ENCODE assay signal across 24 cellular contexts in genomic region chr22:27859336-27859735, GRCh38. TPM values are rescaled to one million over a fixed set of nuclear protein-coding genes. Genes with fewer than 3 reads are reported as not detected.
DNase-seq lines count a peak whose midpoint lies in the region; ATAC-seq and TF ChIP-seq lines count a peak whose summit lies in the region.
"Had no signal": no experiment of that assay in that cellular context is flagged by ENCODE, and none has a peak within 500 bp of the region (broad histone marks: within the 10 kb centered on the region; RNA-seq: fewer than 3 reads in every experiment).

No MANE protein-coding gene starts in this region.

- H3K9me3 Mint-ChIP-seq in Caco-2 (ENCODE audit: unreplicated experiment) (no peaks in the 10 kb centered on the region), CD14-positive monocyte (no peaks in the 10 kb centered on the region)
- no peaks in the 10 kb centered on the region for H3K9me3 Mint-ChIP-seq in activated T-helper 17 cell treated with anti-CD3 and anti-CD28 coated beads, Interleukin-2, amount 50 U/mL, for 72 hours
- H3K9me3 Mint-ChIP-seq: activated naive CD4-positive, alpha-beta T cell treated with anti-CD3 and anti-CD28 coated beads for 36 hours; GM23338; nephron had no signal

- TF ChIP-seq POLR2A in sigmoid colon (IDR thresholded peaks at IDR 0.05) = no peak

- no peak for ATAC-seq in activated T-helper 17 cell treated with anti-CD3 and anti-CD28 coated beads, Interleukin-2, amount 50 U/mL, for 72 hours (replicated peaks)
- ATAC-seq in GM18519 (IDR thresholded peaks at IDR 0.05; ENCODE audit: low FRiP score, unreplicated experiment) = no peak
- no peak for ATAC-seq in HG02642 (IDR thresholded peaks at IDR 0.05; ENCODE audit: poor library complexity, unreplicated experiment)
- ATAC-seq: GM23338, right cardiac atrium had no signal

- H3K4me3 Mint-ChIP-seq in Caco-2 (ENCODE audit: unreplicated experiment) = no peak overlapping the region
- no peak overlapping the region for H3K4me3 Mint-ChIP-seq in activated T-helper 17 cell treated with anti-CD3 and anti-CD28 coated beads, Interleukin-2, amount 50 U/mL, for 72 hours
- no peak overlapping the region for H3K4me3 Mint-ChIP-seq in CD14-positive monocyte
- H3K4me3 Mint-ChIP-seq: activated naive CD4-positive, alpha-beta T cell treated with anti-CD3 and anti-CD28 coated beads for 36 hours; GM23338; nephron had no signal

- BruUV-seq in Caco-2 (replicated peaks; lab: Mats Ljungman, UMichigan) = no TSS peak

- H3K9me3 ChIP-seq in Caco-2 (no peaks in the 10 kb centered on the region), sigmoid colon (no peaks in the 10 kb centered on the region)
- H3K9me3 ChIP-seq: BE2C, SJCRH30, suprapubic skin had no signal

- H3K27me3 ChIP-seq in Caco-2 (replicated peaks; ENCODE audit: control insufficient read depth, insufficient read depth, low read length) = no peaks in the 10 kb centered on the region
- no peaks in the 10 kb centered on the region for H3K27me3 ChIP-seq in sigmoid colon
- H3K27me3 ChIP-seq: BE2C, brain microvascular endothelial cell, SJCRH30, suprapubic skin had no signal

- H3K4me1 Mint-ChIP-seq in Caco-2 (ENCODE audit: low read depth, unreplicated experiment) (peaks cover 9% of the 10 kb centered on the region), CD14-positive monocyte (no peaks in the 10 kb centered on the region)
- H3K4me1 Mint-ChIP-seq in activated T-helper 17 cell treated with anti-CD3 and anti-CD28 coated beads, Interleukin-2, amount 50 U/mL, for 72 hours = peaks cover 4% of the 10 kb centered on the region

- intact Hi-C loops in Caco-2 (cut with micrococcal nuclease; ENCODE audit: unreplicated experiment) = no loop called here
- intact Hi-C loops in sigmoid colon (cut with DNase I) = no loop called here
- intact Hi-C loops in CD14-positive monocyte (cut with micrococcal nuclease) = no loop called here

- 34 to 61% methylated on average over 2 of the region's 2 CpGs for WGBS in sigmoid colon, 2 donors

- H3K4me3 ChIP-seq in Caco-2 (ENCODE audit: low read depth, low read length) (no peak overlapping the region), sigmoid colon (peak overlapping the region in 3 of 4 donors; percentile 11 to 23 (median 20))
- H3K4me3 ChIP-seq: GM23338, SJCRH30, suprapubic skin had no signal

- DNase-seq in Caco-2 (no peak), kidney glomerular epithelial cell (lab: John Stamatoyannopoulos, UW) (peak; percentile 35), sigmoid colon (no peak), CD14-positive monocyte (ENCODE audit: low spot score) (no peak)
- DNase-seq in stimulated activated CD4-positive, alpha-beta T cell treated with anti-CD3 and anti-CD28 coated beads, Interleukin-15, amount 100 ng/mL, for 24 hours = no peak
- DNase-seq: activated CD4-positive, alpha-beta T cell treated with anti-CD3 and anti-CD28 coated beads for 48 hours; activated CD8-positive, alpha-beta memory T cell treated with anti-CD3 and anti-CD28 coated beads, Interleukin-2, amount 50 U/mL, for 48 hours; activated naive CD4-positive, alpha-beta T cell treated with anti-CD3 and anti-CD28 coated beads for 36 hours; BE2C; brain microvascular endothelial cell; effector CD4-positive, alpha-beta T cell; NCI-H1105 treated with DMSO at 0.1 percent for 48 hours; NCI-H226; right cardiac atrium; SJCRH30; stimulated activated CD4-positive, alpha-beta T cell treated with anti-CD3 and anti-CD28 coated beads, Interleukin-1b, Interleukin-23, amount 100 ng/mL, for 48 hours; T1000 had no signal

- H3K36me3 Mint-ChIP-seq in Caco-2 (ENCODE audit: insufficient read depth, unreplicated experiment) (peaks cover 60% of the 10 kb centered on the region), CD14-positive monocyte (peaks cover 76 to 78% of the 10 kb centered on the region in 2 donors)
- peaks cover 100% of the 10 kb centered on the region for H3K36me3 Mint-ChIP-seq in activated T-helper 17 cell treated with anti-CD3 and anti-CD28 coated beads, Interleukin-2, amount 50 U/mL, for 72 hours (ENCODE audit: low read depth)

- TF ChIP-seq CTCF in Caco-2 (IDR thresholded peaks at IDR 0.05; ENCODE audit: insufficient read depth in 1 of 2, low read depth in 1 of 2, low read length in 1 of 2, severe bottlenecking in 1 of 2, unreplicated experiment in 1 of 2) (no peak), sigmoid colon (IDR thresholded peaks at IDR 0.05) (no peak), CD14-positive monocyte (IDR thresholded peaks at IDR 0.05) (no peak)

- H3K4me1 ChIP-seq in Caco-2 (peaks cover 12% of the 10 kb centered on the region; the same call in 1 of the 2 replicates), sigmoid colon (peaks cover 0 to 82% (median 61%) of the 10 kb centered on the region in 4 donors)
- H3K4me1 ChIP-seq: SJCRH30 had no signal

- H3K27ac ChIP-seq in sigmoid colon = peak overlapping the region; percentile 75 to 87 (median 76)
- H3K27ac ChIP-seq: brain microvascular endothelial cell, KMS-11, SJCRH30, suprapubic skin had no signal

- peaks cover 3% of the 10 kb centered on the region for H3K36me3 ChIP-seq in Caco-2 (ENCODE audit: control insufficient read depth, insufficient read depth, low read length)
- H3K36me3 ChIP-seq in sigmoid colon = peaks cover 0 to 40% (median 9%) of the 10 kb centered on the region in 4 donors

- H3K27me3 Mint-ChIP-seq in Caco-2 (ENCODE audit: insufficient read depth, unreplicated experiment) (no peaks in the 10 kb centered on the region), CD14-positive monocyte (ENCODE audit: low read depth in 3 of 3) (peaks cover 0 to 2% (median 0%) of the 10 kb centered on the region in 3 donors)
- no peaks in the 10 kb centered on the region for H3K27me3 Mint-ChIP-seq in activated T-helper 17 cell treated with anti-CD3 and anti-CD28 coated beads, Interleukin-2, amount 50 U/mL, for 72 hours

- TF ChIP-seq EP300 in sigmoid colon (IDR thresholded peaks at IDR 0.05) = no peak

- CTCF ChIA-PET in Caco-2 (lab: Charles Lee) = interaction anchor here (0.6 kb wide), 1 partner anchor 29 kb away, joined by 3 read pairs; no protein-coding TSS in a partner anchor

- POLR2A ChIA-PET in Caco-2 (lab: Charles Lee) = no interaction called here

- H3K27ac Mint-ChIP-seq in Caco-2 (ENCODE audit: unreplicated experiment) (peak overlapping the region; percentile 32), CD14-positive monocyte (peak overlapping the region in 2 of 7 donors; percentile 19 to 74)
- H3K27ac Mint-ChIP-seq in activated T-helper 17 cell treated with anti-CD3 and anti-CD28 coated beads, Interleukin-2, amount 50 U/mL, for 72 hours = peak overlapping the region; percentile 20
- H3K27ac Mint-ChIP-seq: activated naive CD4-positive, alpha-beta T cell treated with anti-CD3 and anti-CD28 coated beads for 36 hours; GM23338 had no signal

RNA-seq across cellular contexts. Expression of gene MN1, which starts 57.8 kb away (rescaled TPM):
- total RNA-seq in Caco-2 (2022) (0.32 and 0.44 TPM in 2 replicates), sigmoid colon (10 to 100 TPM in 1 of 4 donors, 1 to 10 TPM in 3; 6.4 to 21.3 (median 7.5) TPM)
- under 1 TPM; 0.13 TPM for total RNA-seq in activated T-helper 17 cell treated with anti-CD3 and anti-CD28 coated beads, Interleukin-2, amount 50 U/mL, for 72 hours
- polyA plus RNA-seq in sigmoid colon (1 to 10 TPM in 1 of 3 donors, under 1 TPM in 2; under 0.01 to 1.2 (median 0.85) TPM), CD14-positive monocyte (under 1 TPM; 0.06 to 0.38 TPM)

RNA-seq across cellular contexts. Expression of gene PITPNB, which starts 59.7 kb away (rescaled TPM):
- total RNA-seq in Caco-2 (2022) (76.8 and 81.7 TPM in 2 replicates), sigmoid colon (100 to 1,000 TPM in 2 of 4 donors, 10 to 100 TPM in 2; 79.9 to 135 (median 104) TPM)
- total RNA-seq in activated T-helper 17 cell treated with anti-CD3 and anti-CD28 coated beads, Interleukin-2, amount 50 U/mL, for 72 hours = 100 to 1,000 TPM in 1 of 2 donors, 10 to 100 TPM in 1; 86.1 to 119 TPM
- polyA plus RNA-seq in sigmoid colon (10 to 100 TPM; 20.4 to 32.6 (median 23.4) TPM), CD14-positive monocyte (10 to 100 TPM; 25.2 to 29.1 TPM)
